15 cellular contexts compared by ENCODE assay signal in genomic region chr9:92658176-92658575, GRCh38. TPM values are rescaled to one million over a fixed set of nuclear protein-coding genes. Genes with fewer than 3 reads are reported as not detected.
DNase-seq lines count a peak whose midpoint lies in the region; ATAC-seq and TF ChIP-seq lines count a peak whose summit lies in the region.
"Had no signal": no experiment of that assay in that cellular context is flagged by ENCODE, and none has a peak within 500 bp of the region (broad histone marks: within the 10 kb centered on the region; RNA-seq: fewer than 3 reads in every experiment).

No MANE protein-coding gene starts in this region.

- H3K36me3 ChIP-seq in esophagus (ENCODE audit: control insufficient read depth in 2 of 2, insufficient read depth in 2 of 2, low read length in 1 of 2) (peaks cover 12 to 35% of the 10 kb centered on the region in 2 donors), body of pancreas (replicated peaks in 1 of 2; ENCODE audit: insufficient read depth in 1 of 2, low read depth in 2 of 2) (no peaks in the 10 kb centered on the region)

- DNase-seq in central memory CD8-positive, alpha-beta T cell (ENCODE audit: low spot score in 2 of 2), result no peak
- DNase-seq in posterior vena cava (ENCODE audit: low spot score) (peak; percentile 64), NCI-H2107 (lab: John Stamatoyannopoulos, UW) (no peak), D341Med (ENCODE audit: low spot score) (no peak), body of pancreas (no peak)
- DNase-seq in stimulated activated effector memory CD8-positive, alpha-beta T cell treated with anti-CD3 and anti-CD28 coated beads, Interleukin-12 subunit alpha, Interleukin-12 subunit beta, amount 100 ng/mL, for 72 hours (ENCODE audit: low spot score in 2 of 2), result no peak
- DNase-seq in activated T-cell treated with anti-CD3 and anti-CD28 coated beads, Interleukin-2, amount 50 U/mL, for 48 hours, result no peak
- DNase-seq: ACHN; BE2C; C1 segment of cervical spinal cord; CD4-positive, CD25-positive, alpha-beta regulatory T cell; CD8-positive, alpha-beta memory T cell; COR-L47; H9 had no signal

- 95% methylated on average over 7 of the region's 7 CpGs for WGBS in esophagus, 2 donors
- WGBS in body of pancreas, 2 donors, result 90 to 94% methylated on average over 7 of the region's 7 CpGs

- H3K27me3 Mint-ChIP-seq in central memory CD8-positive, alpha-beta T cell, result no peaks in the 10 kb centered on the region
- H3K27me3 Mint-ChIP-seq: CD4-positive, CD25-positive, alpha-beta regulatory T cell; CD8-positive, alpha-beta memory T cell had no signal

- H3K27ac Mint-ChIP-seq in central memory CD8-positive, alpha-beta T cell (ENCODE audit: low read depth), result peak overlapping the region; percentile 65
- H3K27ac Mint-ChIP-seq in stimulated activated effector memory CD8-positive, alpha-beta T cell treated with anti-CD3 and anti-CD28 coated beads, Interleukin-12 subunit alpha, Interleukin-12 subunit beta, amount 100 ng/mL, for 72 hours, result peak overlapping the region; percentile 78

- H3K27ac ChIP-seq in esophagus (ENCODE audit: low read depth in 2 of 2, low read length in 1 of 2) (peak overlapping the region; percentile 50 to 56), body of pancreas (no peak overlapping the region)

- H3K4me1 Mint-ChIP-seq in central memory CD8-positive, alpha-beta T cell, result peaks cover 9% of the 10 kb centered on the region
- H3K4me1 Mint-ChIP-seq in stimulated activated effector memory CD8-positive, alpha-beta T cell treated with anti-CD3 and anti-CD28 coated beads, Interleukin-12 subunit alpha, Interleukin-12 subunit beta, amount 100 ng/mL, for 72 hours, result peaks cover 38% of the 10 kb centered on the region

- no peak overlapping the region for H3K4me3 ChIP-seq in esophagus (ENCODE audit: low read depth in 1 of 2, low read length in 2 of 2)
- H3K4me3 ChIP-seq in body of pancreas, result no peak overlapping the region

- H3K27me3 ChIP-seq in esophagus (ENCODE audit: control insufficient read depth in 1 of 2, insufficient read depth in 2 of 2, low read length in 2 of 2) (no peaks in the 10 kb centered on the region), body of pancreas (no peaks in the 10 kb centered on the region)
- H3K27me3 ChIP-seq: BE2C had no signal

- no peak for ATAC-seq in central memory CD8-positive, alpha-beta T cell (replicated peaks; ENCODE audit: extremely low read depth, poor library complexity, severe bottlenecking)
- ATAC-seq in stimulated activated effector memory CD8-positive, alpha-beta T cell treated with anti-CD3 and anti-CD28 coated beads, Interleukin-12 subunit alpha, Interleukin-12 subunit beta, amount 100 ng/mL, for 72 hours, result no peak
- ATAC-seq in body of pancreas, result no peak

- peaks cover 8% of the 10 kb centered on the region for H3K36me3 Mint-ChIP-seq in central memory CD8-positive, alpha-beta T cell (ENCODE audit: insufficient read depth)
- peaks cover 47% of the 10 kb centered on the region for H3K36me3 Mint-ChIP-seq in stimulated activated effector memory CD8-positive, alpha-beta T cell treated with anti-CD3 and anti-CD28 coated beads, Interleukin-12 subunit alpha, Interleukin-12 subunit beta, amount 100 ng/mL, for 72 hours

- TF ChIP-seq CTCF in body of pancreas (IDR thresholded peaks at IDR 0.05), result no peak

- H3K4me1 ChIP-seq in esophagus (ENCODE audit: control insufficient read depth in 2 of 2, insufficient read depth in 2 of 2, low read length in 1 of 2) (peaks cover 10 to 30% of the 10 kb centered on the region in 2 donors), body of pancreas (no peaks in the 10 kb centered on the region)
- H3K4me1 ChIP-seq: BE2C had no signal

- H3K9me3 Mint-ChIP-seq in central memory CD8-positive, alpha-beta T cell, result no peaks in the 10 kb centered on the region
- H3K9me3 Mint-ChIP-seq in stimulated activated effector memory CD8-positive, alpha-beta T cell treated with anti-CD3 and anti-CD28 coated beads, Interleukin-12 subunit alpha, Interleukin-12 subunit beta, amount 100 ng/mL, for 72 hours, result no peaks in the 10 kb centered on the region
- H3K9me3 Mint-ChIP-seq: CD4-positive, CD25-positive, alpha-beta regulatory T cell; CD8-positive, alpha-beta memory T cell; H9 had no signal

- H3K4me3 Mint-ChIP-seq in central memory CD8-positive, alpha-beta T cell, result no peak overlapping the region
- H3K4me3 Mint-ChIP-seq in stimulated activated effector memory CD8-positive, alpha-beta T cell treated with anti-CD3 and anti-CD28 coated beads, Interleukin-12 subunit alpha, Interleukin-12 subunit beta, amount 100 ng/mL, for 72 hours, result no peak overlapping the region
- H3K4me3 Mint-ChIP-seq: CD4-positive, CD25-positive, alpha-beta regulatory T cell; CD8-positive, alpha-beta memory T cell; H9 had no signal

- TF ChIP-seq POLR2A in body of pancreas (IDR thresholded peaks at IDR 0.05), result no peak

- intact Hi-C loops in posterior vena cava (cut with DNase I), result loop anchor here in 1 of 2 donors (10.0 kb wide), 1 partner anchor 523 kb away; no protein-coding TSS in a partner anchor
- intact Hi-C loops in body of pancreas (cut with DNase I), result no loop called here

- no peaks in the 10 kb centered on the region for H3K9me3 ChIP-seq in esophagus (ENCODE audit: control insufficient read depth in 2 of 2, insufficient read depth in 1 of 2, low read depth in 1 of 2, low read length in 1 of 2)
- H3K9me3 ChIP-seq in body of pancreas, result no peaks in the 10 kb centered on the region
- H3K9me3 ChIP-seq: BE2C had no signal

RNA-seq across cellular contexts. Expression of gene IPPK, which starts 11.8 kb away (rescaled TPM):
- polyA plus RNA-seq in esophagus, result 10 to 100 TPM; 18.7 to 41.1 TPM
- total RNA-seq in posterior vena cava, result 1 to 10 TPM; 5.8 to 6.6 TPM
- 1 to 10 TPM; 2.9 to 6.3 TPM for total RNA-seq in body of pancreas

Comparison
In these comparisons a context has a peak if more than half of its experiments do, and no peak if none do; other contexts are left out.
1. H3K27ac ChIP-seq: peak in esophagus (2 of 2); none in body of pancreas (0 of 4).